In genomic region chr13:32430018-32430747, GRCh38 we compare ENCODE assay signal across 17 cellular contexts. TPM values are rescaled to one million over a fixed set of nuclear protein-coding genes. Genes with fewer than 3 reads are reported as not detected.
A peak's percentile ranks its signal among the peaks of the same experiment; 100 is the strongest.
DNase-seq lines count a peak whose midpoint lies in the region; ATAC-seq and TF ChIP-seq lines count a peak whose summit lies in the region.
"Had no signal": no experiment of that assay in that cellular context is flagged by ENCODE, and none has a peak within 500 bp of the region (broad histone marks: within the 10 kb centered on the region; RNA-seq: fewer than 3 reads in every experiment).

No MANE protein-coding gene starts in this region.

- peaks cover 14% of the 10 kb centered on the region for H3K36me3 Mint-ChIP-seq in activated CD8-positive, alpha-beta memory T cell treated with anti-CD3 and anti-CD28 coated beads, Interleukin-2, amount 10 ng/mL, durations not matched to agents 7 days and 5 days
- peaks cover 24% of the 10 kb centered on the region for H3K36me3 Mint-ChIP-seq in central memory CD8-positive, alpha-beta T cell (ENCODE audit: insufficient read depth)
- H3K36me3 Mint-ChIP-seq in stimulated activated naive B cell treated with anti-CD40 and anti-IgM and Interleukin-4, amounts not matched to agents 10 μg/mL and 1 μg/mL and 100 μg/mL, for 72 hours, result peaks cover 12 to 24% of the 10 kb centered on the region in 2 donors
- H3K36me3 Mint-ChIP-seq: neural progenitor cell had no signal

- no peak overlapping the region for H3K4me3 Mint-ChIP-seq in activated CD8-positive, alpha-beta memory T cell treated with anti-CD3 and anti-CD28 coated beads, Interleukin-2, amount 10 ng/mL, durations not matched to agents 7 days and 5 days
- H3K4me3 Mint-ChIP-seq in central memory CD8-positive, alpha-beta T cell, result no peak overlapping the region
- peak overlapping the region in 1 of 2 donors; percentile 52 for H3K4me3 Mint-ChIP-seq in stimulated activated naive B cell treated with anti-CD40 and anti-IgM and Interleukin-4, amounts not matched to agents 10 μg/mL and 1 μg/mL and 100 μg/mL, for 72 hours
- H3K4me3 Mint-ChIP-seq: neural progenitor cell had no signal

- no peak for TF ChIP-seq CTCF in left lung (IDR thresholded peaks at IDR 0.05)

- no peaks in the 10 kb centered on the region for H3K9me3 ChIP-seq in left lung
- H3K9me3 ChIP-seq: colonic mucosa, esophagus muscularis mucosa had no signal

- no peak overlapping the region for H3K23ac ChIP-seq in mesendoderm (ENCODE audit: low read length)

- no peak overlapping the region for H4K8ac ChIP-seq in mesendoderm (ENCODE audit: low read depth, low read length)

- intact Hi-C loops in left lung (cut with DNase I), result no loop called here

- H3K4me1 Mint-ChIP-seq in activated CD8-positive, alpha-beta memory T cell treated with anti-CD3 and anti-CD28 coated beads, Interleukin-2, amount 10 ng/mL, durations not matched to agents 7 days and 5 days, result peaks cover 23% of the 10 kb centered on the region
- H3K4me1 Mint-ChIP-seq in central memory CD8-positive, alpha-beta T cell, result peaks cover 23% of the 10 kb centered on the region
- H3K4me1 Mint-ChIP-seq in stimulated activated naive B cell treated with anti-CD40 and anti-IgM and Interleukin-4, amounts not matched to agents 10 μg/mL and 1 μg/mL and 100 μg/mL, for 72 hours, result peaks cover 26 to 28% of the 10 kb centered on the region in 2 donors

- CTCF ChIA-PET in activated CD8-positive, alpha-beta memory T cell treated with anti-CD3 and anti-CD28 coated beads, Interleukin-2, amount 10 ng/mL, durations not matched to agents 7 days and 5 days (lab: Charles Lee), result interaction anchor here (1.1 kb wide), 1 partner anchor 51 kb away, joined by 3 read pairs; no protein-coding TSS in a partner anchor

- H3K79me1 ChIP-seq in mesendoderm (ENCODE audit: low read length), result no peaks in the 10 kb centered on the region

- H3K27me3 ChIP-seq in left lung (no peaks in the 10 kb centered on the region), mesendoderm (ENCODE audit: insufficient read depth, low read length, poor library complexity) (no peaks in the 10 kb centered on the region)
- H3K27me3 ChIP-seq: colonic mucosa, esophagus muscularis mucosa, hepatocyte had no signal

- DNase-seq in activated CD8-positive, alpha-beta memory T cell treated with anti-CD3 and anti-CD28 coated beads, Interleukin-2, amount 10 ng/mL, durations not matched to agents 7 days and 5 days, result no peak
- no peak for DNase-seq in activated CD8-positive, alpha-beta memory T cell treated with anti-CD3 and anti-CD28 coated beads for 24 hours
- DNase-seq in OCI-M1 (lab: John Stamatoyannopoulos, UW) (peak; percentile 26), left lung (no peak), mesendoderm (no peak)
- DNase-seq in central memory CD8-positive, alpha-beta T cell (ENCODE audit: low spot score in 2 of 2), result no peak
- no peak for DNase-seq in stimulated activated naive B cell treated with anti-CD40 and anti-IgM and Interleukin-4, amounts not matched to agents 10 μg/mL and 1 μg/mL and 100 μg/mL, for 72 hours
- DNase-seq: ACHN, amniotic stem cell, colonic mucosa, NCI-H1048, NCI-H2171, SIG-M5 had no signal

- H4K5ac ChIP-seq in mesendoderm (ENCODE audit: low read length), result no peak overlapping the region

- no peaks in the 10 kb centered on the region for H3K27me3 Mint-ChIP-seq in activated CD8-positive, alpha-beta memory T cell treated with anti-CD3 and anti-CD28 coated beads, Interleukin-2, amount 10 ng/mL, durations not matched to agents 7 days and 5 days
- H3K27me3 Mint-ChIP-seq in central memory CD8-positive, alpha-beta T cell, result no peaks in the 10 kb centered on the region
- H3K27me3 Mint-ChIP-seq in stimulated activated naive B cell treated with anti-CD40 and anti-IgM and Interleukin-4, amounts not matched to agents 10 μg/mL and 1 μg/mL and 100 μg/mL, for 72 hours, result no peaks in the 10 kb centered on the region

- no peak overlapping the region for H3K56ac ChIP-seq in mesendoderm (ENCODE audit: low read length)

- H3K4me3 ChIP-seq in left lung (no peak overlapping the region), mesendoderm (ENCODE audit: low read length) (no peak overlapping the region)
- H3K4me3 ChIP-seq: colonic mucosa, esophagus muscularis mucosa, hepatocyte, neural progenitor cell had no signal

- no peak overlapping the region for H2BK15ac ChIP-seq in mesendoderm (replicated peaks; ENCODE audit: low read depth)

- no peak overlapping the region for H2BK5ac ChIP-seq in mesendoderm (ENCODE audit: low read length)

- H3K27ac Mint-ChIP-seq in activated CD8-positive, alpha-beta memory T cell treated with anti-CD3 and anti-CD28 coated beads, Interleukin-2, amount 10 ng/mL, durations not matched to agents 7 days and 5 days, result peak overlapping the region; percentile 48
- peak overlapping the region; percentile 56 for H3K27ac Mint-ChIP-seq in central memory CD8-positive, alpha-beta T cell (ENCODE audit: low read depth)
- H3K27ac Mint-ChIP-seq in stimulated activated naive B cell treated with anti-CD40 and anti-IgM and Interleukin-4, amounts not matched to agents 10 μg/mL and 1 μg/mL and 100 μg/mL, for 72 hours, result peak overlapping the region; percentile 89
- H3K27ac Mint-ChIP-seq: neural progenitor cell had no signal

- H2AK5ac ChIP-seq in mesendoderm (ENCODE audit: low read length), result no peak overlapping the region

- no peaks in the 10 kb centered on the region for H3K9me3 Mint-ChIP-seq in activated CD8-positive, alpha-beta memory T cell treated with anti-CD3 and anti-CD28 coated beads, Interleukin-2, amount 10 ng/mL, durations not matched to agents 7 days and 5 days (ENCODE audit: low read depth)
- H3K9me3 Mint-ChIP-seq in central memory CD8-positive, alpha-beta T cell, result no peaks in the 10 kb centered on the region
- no peaks in the 10 kb centered on the region for H3K9me3 Mint-ChIP-seq in stimulated activated naive B cell treated with anti-CD40 and anti-IgM and Interleukin-4, amounts not matched to agents 10 μg/mL and 1 μg/mL and 100 μg/mL, for 72 hours
- H3K9me3 Mint-ChIP-seq: neural progenitor cell had no signal

- no CpG with 5 or more reads among the region's 6 CpGs for WGBS in mesendoderm (ENCODE audit: extremely low coverage, insufficient coverage, low lambda C conversion rate)

- no peak for ATAC-seq in activated CD8-positive, alpha-beta memory T cell treated with anti-CD3 and anti-CD28 coated beads, Interleukin-2, amount 10 ng/mL, durations not matched to agents 7 days and 5 days
- no peak for ATAC-seq in central memory CD8-positive, alpha-beta T cell (replicated peaks; ENCODE audit: extremely low read depth, poor library complexity, severe bottlenecking)
- no peak for ATAC-seq in stimulated activated naive B cell treated with anti-CD40 and anti-IgM and Interleukin-4, amounts not matched to agents 10 μg/mL and 1 μg/mL and 100 μg/mL, for 72 hours (replicated peaks)
- no peak for ATAC-seq in left lung
- ATAC-seq in GM21619 (IDR thresholded peaks at IDR 0.05; ENCODE audit: unreplicated experiment), result no peak

- H3K4me1 ChIP-seq in left lung (peaks cover 4 to 45% of the 10 kb centered on the region in 2 donors), mesendoderm (ENCODE audit: control insufficient read depth, low read depth, low read length) (no peaks in the 10 kb centered on the region)
- H3K4me1 ChIP-seq: colonic mucosa had no signal

- no peak overlapping the region for H2BK120ac ChIP-seq in mesendoderm (ENCODE audit: low read depth, low read length)

- H3K27ac ChIP-seq in left lung, result no peak overlapping the region
- H3K27ac ChIP-seq in mesendoderm (ENCODE audit: low read depth, low read length), result no peak overlapping the region
- H3K27ac ChIP-seq: colonic mucosa, hepatocyte, neural progenitor cell had no signal

- no peak overlapping the region for H3K9ac ChIP-seq in mesendoderm (ENCODE audit: low read length)
- H3K9ac ChIP-seq: neural progenitor cell had no signal

- H3K36me3 ChIP-seq in left lung (peaks cover 0 to 4% of the 10 kb centered on the region in 2 donors), mesendoderm (ENCODE audit: control insufficient read depth, insufficient read depth, low read length) (no peaks in the 10 kb centered on the region)
- H3K36me3 ChIP-seq: colonic mucosa, neural progenitor cell had no signal

- H3K79me2 ChIP-seq in mesendoderm (ENCODE audit: control insufficient read depth, insufficient read depth, low read length), result peaks cover under 1% of the 10 kb centered on the region

- no peak overlapping the region for H3K18ac ChIP-seq in mesendoderm (ENCODE audit: low read length)

- H3K4ac ChIP-seq in mesendoderm (ENCODE audit: low read depth, low read length), result no peak overlapping the region

- H3K4me2 ChIP-seq in mesendoderm (ENCODE audit: low read length), result no peak overlapping the region
- H3K4me2 ChIP-seq: hepatocyte, neural progenitor cell had no signal

RNA-seq across cellular contexts. Expression of gene N4BP2L1, which starts 2.3 kb away (rescaled TPM):
- 10 to 100 TPM; 24.8 to 29.7 TPM for total RNA-seq in activated CD8-positive, alpha-beta memory T cell treated with anti-CD3 and anti-CD28 coated beads, Interleukin-2, amount 10 ng/mL, durations not matched to agents 7 days and 5 days
- total RNA-seq in left lung, result 10 to 100 TPM; 12.4 to 13.4 TPM
- polyA plus RNA-seq in mesendoderm (2013, experiment 1 of 2), result 1.4 TPM
- polyA plus RNA-seq in mesendoderm (2013, experiment 2 of 2), result 1.7 TPM
